In the genomic region with DNA sequence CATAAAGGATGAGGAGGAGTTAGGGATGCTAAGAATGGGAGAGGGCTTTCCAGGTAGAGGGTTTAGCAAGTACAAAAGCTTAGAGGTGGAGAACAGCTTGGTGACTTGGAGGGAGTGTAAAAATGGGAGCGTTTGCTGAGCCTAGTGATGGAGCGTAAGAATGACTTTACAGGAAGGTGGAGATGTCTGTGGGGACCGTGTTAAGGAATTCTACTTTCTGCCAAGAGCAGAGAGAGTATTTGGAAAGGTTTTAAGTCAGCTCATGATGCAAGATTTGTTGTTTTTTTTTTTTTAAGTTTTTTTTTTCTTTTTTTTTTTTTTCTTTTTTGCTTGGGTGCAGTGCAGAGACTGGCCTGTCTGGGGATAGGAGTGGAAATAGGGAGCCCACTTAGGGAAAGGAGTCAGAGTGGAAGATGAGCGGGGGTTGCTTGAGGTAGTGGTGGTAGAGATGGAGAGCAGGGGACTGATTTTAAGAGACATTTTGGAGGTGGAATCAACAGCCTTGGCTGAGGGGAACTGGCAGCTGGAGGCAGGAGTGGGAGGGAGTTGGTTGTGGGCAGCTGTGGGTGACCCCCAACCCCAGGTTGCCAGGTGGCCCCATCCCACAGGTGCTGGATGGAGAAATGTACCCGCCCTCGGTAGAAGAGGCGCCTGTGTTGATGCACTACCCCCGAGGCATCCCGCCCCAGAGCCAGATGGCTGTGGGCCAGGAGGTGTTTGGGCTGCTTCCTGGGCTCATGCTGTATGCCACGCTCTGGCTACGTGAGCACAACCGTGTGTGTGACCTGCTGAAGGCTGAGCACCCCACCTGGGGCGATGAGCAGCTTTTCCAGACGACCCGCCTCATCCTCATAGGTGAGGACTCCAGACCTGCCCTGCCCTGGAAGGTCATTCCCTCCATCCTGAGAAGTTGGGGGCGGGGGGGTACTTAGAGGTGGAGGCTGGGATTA, we compare ENCODE assay signal across 16 cellular contexts. TPM values are rescaled to one million over a fixed set of nuclear protein-coding genes. Genes with fewer than 3 reads are reported as not detected.
DNase-seq lines count a peak whose midpoint lies in the region; ATAC-seq and TF ChIP-seq lines count a peak whose summit lies in the region.
"Had no signal": no experiment of that assay in that cellular context is flagged by ENCODE, and none has a peak within 500 bp of the region (broad histone marks: within the 10 kb centered on the region; RNA-seq: fewer than 3 reads in every experiment).

No MANE protein-coding gene starts in this region.

- peaks cover 18% of the 10 kb centered on the region for H3K4me1 ChIP-seq in BLaER1
- H3K4me1 ChIP-seq: Peyer's patch had no signal

- peaks cover 5% of the 10 kb centered on the region for H3K27me3 Mint-ChIP-seq in neural crest cell (ENCODE audit: low read depth)

- H3K36me3 ChIP-seq in BLaER1, result peaks cover 5% of the 10 kb centered on the region
- H3K36me3 ChIP-seq: Peyer's patch, tibial artery had no signal

- H3K4me1 Mint-ChIP-seq in neural crest cell, result peaks cover 4% of the 10 kb centered on the region

- ATAC-seq in GM21367 (IDR thresholded peaks at IDR 0.05; ENCODE audit: unreplicated experiment), result no peak
- ATAC-seq: natural killer cell had no signal

- H3K27ac Mint-ChIP-seq in neural crest cell (ENCODE audit: unreplicated experiment), result peak overlapping the region; percentile 22
- H3K27ac Mint-ChIP-seq: natural killer cell; T-helper 2 cell treated with Interferon-gamma antibody and Interleukin-4, amounts not matched to agents 5 μg/mL and 100 μg/mL, for 36 hours had no signal

- H3K36me3 Mint-ChIP-seq in neural crest cell (ENCODE audit: low read depth), result no peaks in the 10 kb centered on the region
- H3K36me3 Mint-ChIP-seq: natural killer cell had no signal

- no peak overlapping the region for H3K4me3 ChIP-seq in BLaER1
- H3K4me3 ChIP-seq: Peyer's patch, tibial artery had no signal

- no peak overlapping the region for H3K9ac ChIP-seq in BLaER1

- H3K4me2 ChIP-seq in BLaER1, result 0 out of 2 replicates have a peak overlapping the region, but pooled peaks have one; percentile 31

- H3K4me3 Mint-ChIP-seq in neural crest cell, result no peak overlapping the region
- H3K4me3 Mint-ChIP-seq: natural killer cell; T-helper 2 cell treated with Interferon-gamma antibody and Interleukin-4, amounts not matched to agents 5 μg/mL and 100 μg/mL, for 36 hours had no signal

- DNase-seq in M059J (ENCODE audit: low read depth) (peak; percentile 70), epithelial cell of prostate (ENCODE audit: low read depth, low spot score) (no peak), neural crest cell (ENCODE audit: low read depth, low spot score) (no peak)
- DNase-seq in stimulated activated CD4-positive, alpha-beta T cell treated with anti-CD3 and anti-CD28 coated beads, Interleukin-2, amount 100 ng/mL, for 24 hours, result no peak
- DNase-seq in stimulated activated naive CD4-positive, alpha-beta T cell (lab: John Stamatoyannopoulos, UW), result no peak
- DNase-seq: activated CD4-positive, alpha-beta T cell treated with anti-CD3 and anti-CD28 coated beads for 4 hours; activated naive CD4-positive, alpha-beta T cell; DMS153; natural killer cell; NCI-H345; small intestine had no signal

- TF ChIP-seq CTCF in neural crest cell (conservative IDR thresholded peaks at IDR 0.05), result no peak

- H3K27me3 ChIP-seq in BLaER1, result no peaks in the 10 kb centered on the region
- H3K27me3 ChIP-seq: Peyer's patch had no signal

- H3K9me3 ChIP-seq in BLaER1, result peaks cover 17% of the 10 kb centered on the region
- H3K9me3 ChIP-seq: tibial artery had no signal

- H4K20me1 ChIP-seq in BLaER1, result no peaks in the 10 kb centered on the region

- H3K9me3 Mint-ChIP-seq in neural crest cell, result no peaks in the 10 kb centered on the region

- H3K27ac ChIP-seq in BLaER1, result no peak overlapping the region
- peak overlapping the region; percentile 63 for H3K27ac ChIP-seq in epithelial cell of prostate

RNA-seq across cellular contexts. Expression of a gene that starts 12.4 kb away (rescaled TPM):
- 4.8 and 6.7 TPM in 2 replicates for total RNA-seq in M059J (2014; rRNA removed; shearing (Covaris generic))
- 0.16 and 0.37 TPM in 2 replicates for total RNA-seq in neural crest cell
